ENCODE assay signal across 27 cellular contexts in the genomic region with DNA sequence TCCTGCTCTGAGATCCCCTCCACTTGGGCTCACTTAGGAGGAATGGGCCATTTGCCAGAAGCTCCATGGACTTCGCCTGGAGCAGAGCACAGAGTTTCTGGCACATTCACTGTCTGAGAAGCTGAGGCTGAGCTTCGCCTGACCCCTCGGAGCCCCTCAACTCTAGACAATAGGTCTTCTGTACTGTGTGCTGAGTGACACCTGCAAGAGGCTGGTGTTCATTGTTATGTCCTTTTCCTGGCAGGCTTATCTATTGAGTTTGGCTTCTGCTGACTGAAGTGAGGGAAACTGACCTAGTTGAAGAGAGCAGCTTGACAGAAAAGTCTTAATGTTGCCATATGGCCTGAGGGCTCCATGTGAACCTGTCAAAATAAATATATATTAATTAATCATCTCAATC.
DNase-seq lines count a peak whose midpoint lies in the region; ATAC-seq, FAIRE-seq and TF ChIP-seq lines count a peak whose summit lies in the region.
"Had no signal": no experiment of that assay in that cellular context is flagged by ENCODE, and none has a peak within 500 bp of the region (broad histone marks: within the 10 kb centered on the region; RNA-seq: fewer than 3 reads in every experiment).

No MANE protein-coding gene starts in this region.

- H3K4me3 Mint-ChIP-seq in Calu3 (ENCODE audit: low read depth, unreplicated experiment) = no peak overlapping the region
- H3K4me3 Mint-ChIP-seq: activated naive CD8-positive, alpha-beta T cell; dendritic cell treated with granulocyte-macrophage colony-stimulating factor and Interleukin-4, amounts not matched to agents 40 ng/mL and 50 ng/mL, for 4 days; nephron progenitor cell; stimulated activated memory B cell treated with anti-CD40 and anti-IgM and Interleukin-4, amounts not matched to agents 10 μg/mL and 1 μg/mL and 100 μg/mL, for 72 hours had no signal

- dilution Hi-C loops in mammary epithelial cell (cut with HindIII; ENCODE audit: low sequenced_read_pairs) = no loop called here

- H3K4me3 ChIP-seq in breast epithelium (no peak overlapping the region), mammary epithelial cell (replicated peaks in 1 of 3; ENCODE audit: insufficient read depth in 1 of 3, low read depth in 2 of 3, low read length in 3 of 3) (no peak overlapping the region), HepG2 (replicated peaks in 1 of 3; ENCODE audit: insufficient read depth in 1 of 3, low read depth in 2 of 3, low read length in 3 of 3) (no peak overlapping the region), stomach (no peak overlapping the region), hepatocyte (no peak overlapping the region)
- H3K4me3 ChIP-seq: BLaER1, gastrocnemius medialis, mucosa of descending colon, sigmoid colon had no signal

- H3K4me1 Mint-ChIP-seq in Calu3 (ENCODE audit: low read depth, unreplicated experiment) = peaks cover 6% of the 10 kb centered on the region
- H3K4me1 Mint-ChIP-seq: nephron progenitor cell; stimulated activated memory B cell treated with anti-CD40 and anti-IgM and Interleukin-4, amounts not matched to agents 10 μg/mL and 1 μg/mL and 100 μg/mL, for 72 hours had no signal

- WGBS in mammary epithelial cell (ENCODE audit: low coverage, missing lambda C conversion rate) = 9% methylated on average over 3 of the region's 3 CpGs
- WGBS in HepG2 (ENCODE audit: low lambda C conversion rate) = 0% methylated on average over 3 of the region's 3 CpGs
- WGBS in stomach, 5 donors = 24 to 65% (median 53%) methylated on average over 3 of the region's 3 CpGs
- 93% methylated on average over 3 of the region's 3 CpGs for WGBS in hepatocyte (ENCODE audit: low lambda C conversion rate, missing lambda C conversion rate)

- H3K27me3 Mint-ChIP-seq in Calu3 (ENCODE audit: unreplicated experiment) = no peaks in the 10 kb centered on the region

- CTCF ChIA-PET in mammary epithelial cell (lab: Charles Lee; ENCODE audit: low non-redundant PET) (no interaction called here), HepG2 (lab: Yijun Ruan, JAX; ENCODE audit: low intra/inter-chr PET ratio, low total read pairs) (no interaction called here), Calu3 (lab: Charles Lee) (no interaction called here)

- H3K9me2 ChIP-seq in hepatocyte (replicated peaks; ENCODE audit: insufficient read depth) = no peaks in the 10 kb centered on the region

- in situ Hi-C loops in mammary epithelial cell (cut with MboI; ENCODE audit: low sequenced_read_pairs in 2 of 2) (no loop called here), HepG2 (cut with HindIII; ENCODE audit: extremely low pct_ligation_motif_present, low pct_unique_long_range_greater_than_20kb) (no loop called here)

- H3K27ac Mint-ChIP-seq in Calu3 (ENCODE audit: unreplicated experiment) = no peak overlapping the region
- H3K27ac Mint-ChIP-seq: activated naive CD8-positive, alpha-beta T cell; dendritic cell treated with granulocyte-macrophage colony-stimulating factor and Interleukin-4, amounts not matched to agents 40 ng/mL and 50 ng/mL, for 4 days; nephron progenitor cell; stimulated activated memory B cell treated with anti-CD40 and anti-IgM and Interleukin-4, amounts not matched to agents 10 μg/mL and 1 μg/mL and 100 μg/mL, for 72 hours had no signal

- H3K4me1 ChIP-seq in breast epithelium (peaks cover 6 to 9% of the 10 kb centered on the region in 2 donors), mammary epithelial cell (ENCODE audit: insufficient read depth, low read length) (peaks cover 11% of the 10 kb centered on the region), HepG2 (ENCODE audit: insufficient read depth, low read length) (peaks cover 15% of the 10 kb centered on the region), stomach (peaks cover 4 to 30% (median 19%) of the 10 kb centered on the region in 4 donors), hepatocyte (ENCODE audit: insufficient read depth) (peaks cover 8% of the 10 kb centered on the region)
- H3K4me1 ChIP-seq: BLaER1, parathyroid adenoma, sigmoid colon had no signal

- TF ChIP-seq POLR2A in breast epithelium (IDR thresholded peaks at IDR 0.05) (no peak), HepG2 (IDR thresholded peaks at IDR 0.05; ENCODE audit: insufficient read depth in 1 of 2, low read depth in 2 of 2, low read length in 2 of 2) (no peak), stomach (IDR thresholded peaks at IDR 0.05) (no peak)

- H3K36me3 ChIP-seq in breast epithelium (no peaks in the 10 kb centered on the region), mammary epithelial cell (ENCODE audit: insufficient read depth, low read length) (no peaks in the 10 kb centered on the region), HepG2 (replicated peaks in 1 of 2; ENCODE audit: control insufficient read depth in 1 of 2, insufficient read depth in 2 of 2, low read length in 2 of 2) (no peaks in the 10 kb centered on the region), stomach (no peaks in the 10 kb centered on the region), hepatocyte (replicated peaks; ENCODE audit: insufficient read depth, low read depth) (no peaks in the 10 kb centered on the region)
- H3K36me3 ChIP-seq: BLaER1, gastrocnemius medialis, sigmoid colon had no signal

- DNase-seq in breast epithelium (ENCODE audit: low spot score in 2 of 2) (no peak), mammary epithelial cell (no peak), NCI-H2196 treated with DMSO at 0.1 percent for 48 hours (lab: John Stamatoyannopoulos, UW; ENCODE audit: unreplicated experiment) (peak; percentile 9), HepG2 (ENCODE audit: low spot score) (peak; percentile 23), stomach (peak; percentile 31), hepatocyte (ENCODE audit: low spot score) (no peak), NCI-H446 treated with DMSO at 0.1 percent for 48 hours (lab: John Stamatoyannopoulos, UW) (no peak), Calu3 (no peak)
- DNase-seq: ACHN; activated CD4-positive, alpha-beta T cell treated with anti-CD3 and anti-CD28 coated beads for 4 hours; activated effector memory CD4-positive, alpha-beta T cell treated with Interleukin-2 at 50 U/mL for 16 hours; activated T-cell treated with anti-CD3 and anti-CD28 coated beads for 4 hours; gastrocnemius medialis; H7; mucosa of descending colon; NCI-H1105; NCI-H2171 treated with DMSO at 0.1 percent for 48 hours; nephron progenitor cell; sigmoid colon; stimulated activated CD4-positive, alpha-beta T cell treated with anti-CD3 and anti-CD28 coated beads, Interleukin-4, amount 100 ng/mL, for 4 hours had no signal

- TF ChIP-seq CTCF in breast epithelium (IDR thresholded peaks at IDR 0.05) (no peak), mammary epithelial cell (conservative IDR thresholded peaks at IDR 0.05 in 1 of 2, IDR thresholded peaks at IDR 0.05 in 1 of 2; ENCODE audit: extremely low read depth in 1 of 2, insufficient read depth in 1 of 2, low read depth in 1 of 2, low read length in 2 of 2) (no peak), HepG2 (CRISPR knock-in tag; IDR thresholded peaks at IDR 0.05) (no peak), stomach (IDR thresholded peaks at IDR 0.05) (no peak), hepatocyte (IDR thresholded peaks at IDR 0.05; ENCODE audit: poor library complexity) (no peak), Calu3 (IDR thresholded peaks at IDR 0.05; ENCODE audit: unreplicated experiment) (no peak)

- intact Hi-C loops in breast epithelium (cut with DNase I; ENCODE audit: low total_unique reads) (no loop called here), mammary epithelial cell (cut with micrococcal nuclease) (no loop called here), HepG2 (cut with micrococcal nuclease; ENCODE audit: unreplicated experiment) (loop anchor here (10.0 kb wide), 1 partner anchor 150 kb away; no protein-coding TSS in a partner anchor), stomach (cut with DNase I; ENCODE audit: low total_unique reads) (no loop called here), Calu3 (cut with micrococcal nuclease; ENCODE audit: unreplicated experiment) (no loop called here)

- no peak for TF ChIP-seq EP300 in HepG2 (IDR thresholded peaks at IDR 0.05; ENCODE audit: low read depth in 2 of 2, low read length in 2 of 2)
- no peak for TF ChIP-seq EP300 in HepG2 (CRISPR knock-in tag; IDR thresholded peaks at IDR 0.05; ENCODE audit: borderline replicate concordance)
- no peak for TF ChIP-seq EP300 in stomach (IDR thresholded peaks at IDR 0.05)

- H3K79me2 ChIP-seq in mammary epithelial cell (ENCODE audit: insufficient read depth, low read length) (no peaks in the 10 kb centered on the region), HepG2 (ENCODE audit: insufficient read depth, low read length) (no peaks in the 10 kb centered on the region), hepatocyte (no peaks in the 10 kb centered on the region)
- H3K79me2 ChIP-seq: parathyroid adenoma had no signal

- H3K9me3 ChIP-seq in breast epithelium (no peaks in the 10 kb centered on the region), mammary epithelial cell (replicated peaks; ENCODE audit: insufficient read depth, low read length) (no peaks in the 10 kb centered on the region), HepG2 (ENCODE audit: low read length) (no peaks in the 10 kb centered on the region), stomach (no peaks in the 10 kb centered on the region), hepatocyte (ENCODE audit: low read depth) (no peaks in the 10 kb centered on the region)
- H3K9me3 ChIP-seq: BLaER1, gastrocnemius medialis, mucosa of descending colon, sigmoid colon had no signal

- FAIRE-seq in HepG2 (lab: Jason Lieb, UNC) = no peak
- FAIRE-seq: GM19239, islet of Langerhans had no signal

- H2AFZ ChIP-seq in mammary epithelial cell (ENCODE audit: low read depth, low read length) = no peak overlapping the region
- H2AFZ ChIP-seq in HepG2 (ENCODE audit: low read length) = no peak overlapping the region
- no peak overlapping the region for H2AFZ ChIP-seq in hepatocyte
- H2AFZ ChIP-seq: parathyroid adenoma had no signal

- no peaks in the 10 kb centered on the region for H3K36me3 Mint-ChIP-seq in Calu3 (ENCODE audit: insufficient read depth, unreplicated experiment)
- H3K36me3 Mint-ChIP-seq: activated naive CD8-positive, alpha-beta T cell; stimulated activated memory B cell treated with anti-CD40 and anti-IgM and Interleukin-4, amounts not matched to agents 10 μg/mL and 1 μg/mL and 100 μg/mL, for 72 hours had no signal

- H3K27me3 ChIP-seq in breast epithelium = no peaks in the 10 kb centered on the region
- no peaks in the 10 kb centered on the region for H3K27me3 ChIP-seq in mammary epithelial cell (ENCODE audit: insufficient read depth, low read length)
- no peaks in the 10 kb centered on the region; a peak in 1 of 5 replicates for H3K27me3 ChIP-seq in HepG2 (ENCODE audit: control insufficient read depth in 1 of 2, insufficient read depth in 2 of 2, low read length in 2 of 2)
- no peaks in the 10 kb centered on the region for H3K27me3 ChIP-seq in stomach
- no peaks in the 10 kb centered on the region for H3K27me3 ChIP-seq in hepatocyte
- H3K27me3 ChIP-seq: BLaER1, gastrocnemius medialis, sigmoid colon had no signal

- TF ChIP-seq RAD21 in HepG2 (CRISPR knock-in tag; IDR thresholded peaks at IDR 0.05) = no peak

- peak; percentile 43 for ATAC-seq in HepG2
- ATAC-seq: gastrocnemius medialis; mucosa of descending colon; stimulated activated memory B cell treated with anti-CD40 and anti-IgM and Interleukin-4, amounts not matched to agents 10 μg/mL and 1 μg/mL and 100 μg/mL, for 72 hours had no signal

- H4K20me1 ChIP-seq in mammary epithelial cell (ENCODE audit: insufficient read depth, low read length) (no peaks in the 10 kb centered on the region), HepG2 (ENCODE audit: insufficient read depth, low read length) (no peaks in the 10 kb centered on the region), hepatocyte (ENCODE audit: insufficient read depth, poor library complexity, severe bottlenecking) (no peaks in the 10 kb centered on the region)
- H4K20me1 ChIP-seq: BLaER1 had no signal

- H3K4me2 ChIP-seq in mammary epithelial cell (ENCODE audit: insufficient read depth, low read depth, low read length) = no peak overlapping the region
- H3K4me2 ChIP-seq in HepG2 (ENCODE audit: low read depth, low read length) = peak overlapping the region; percentile 46; the same call in 1 of the 2 replicates
- H3K4me2 ChIP-seq in hepatocyte = no peak overlapping the region
- H3K4me2 ChIP-seq: BLaER1 had no signal

- H3K9me3 Mint-ChIP-seq in Calu3 (ENCODE audit: low read depth, unreplicated experiment) = peaks cover 4% of the 10 kb centered on the region
- H3K9me3 Mint-ChIP-seq: dendritic cell treated with granulocyte-macrophage colony-stimulating factor and Interleukin-4, amounts not matched to agents 40 ng/mL and 50 ng/mL, for 4 days; stimulated activated memory B cell treated with anti-CD40 and anti-IgM and Interleukin-4, amounts not matched to agents 10 μg/mL and 1 μg/mL and 100 μg/mL, for 72 hours had no signal

- POLR2A ChIA-PET in HepG2 (lab: Yijun Ruan, JAX) = interaction anchor here (1.3 kb wide), 1 partner anchor 80 kb away, joined by 3 read pairs; no protein-coding TSS in a partner anchor

- BruUV-seq in mammary epithelial cell (replicated peaks; lab: Mats Ljungman, UMichigan) (no TSS peak), HepG2 (replicated peaks; lab: Mats Ljungman, UMichigan) (no TSS peak), Calu3 (replicated peaks; lab: Mats Ljungman, UMichigan) (no TSS peak)

- H3K9ac ChIP-seq in mammary epithelial cell (ENCODE audit: insufficient read depth, low read length) (no peak overlapping the region), HepG2 (ENCODE audit: insufficient read depth, low read depth, low read length) (no peak overlapping the region)
- H3K9ac ChIP-seq: BLaER1, parathyroid adenoma had no signal

- peak overlapping the region; percentile 20 to 40 for H3K27ac ChIP-seq in breast epithelium
- no peak overlapping the region for H3K27ac ChIP-seq in mammary epithelial cell (ENCODE audit: insufficient read depth, low read depth, low read length)
- H3K27ac ChIP-seq in HepG2 (ENCODE audit: extremely low read length, insufficient read depth, low read length) = no peak overlapping the region
- no peak overlapping the region for H3K27ac ChIP-seq in stomach
- H3K27ac ChIP-seq in hepatocyte = no peak overlapping the region
- H3K27ac ChIP-seq: BLaER1, gastrocnemius medialis, parathyroid adenoma, sigmoid colon had no signal

Comparison
In these comparisons a context has a peak if more than half of its experiments do, and no peak if none do; other contexts are left out.
1. H3K27ac ChIP-seq: peak in breast epithelium (2 of 2); none in mammary epithelial cell (single experiment), HepG2 (single experiment), stomach (0 of 5) and hepatocyte (single experiment).
2. DNase-seq: peak in NCI-H2196 treated with DMSO at 0.1 percent for 48 hours (single experiment), HepG2 (single experiment) and stomach (single experiment); none in breast epithelium (0 of 2), mammary epithelial cell (single experiment), hepatocyte (single experiment), NCI-H446 treated with DMSO at 0.1 percent for 48 hours (single experiment) and Calu3 (single experiment).